In the genomic region with DNA sequence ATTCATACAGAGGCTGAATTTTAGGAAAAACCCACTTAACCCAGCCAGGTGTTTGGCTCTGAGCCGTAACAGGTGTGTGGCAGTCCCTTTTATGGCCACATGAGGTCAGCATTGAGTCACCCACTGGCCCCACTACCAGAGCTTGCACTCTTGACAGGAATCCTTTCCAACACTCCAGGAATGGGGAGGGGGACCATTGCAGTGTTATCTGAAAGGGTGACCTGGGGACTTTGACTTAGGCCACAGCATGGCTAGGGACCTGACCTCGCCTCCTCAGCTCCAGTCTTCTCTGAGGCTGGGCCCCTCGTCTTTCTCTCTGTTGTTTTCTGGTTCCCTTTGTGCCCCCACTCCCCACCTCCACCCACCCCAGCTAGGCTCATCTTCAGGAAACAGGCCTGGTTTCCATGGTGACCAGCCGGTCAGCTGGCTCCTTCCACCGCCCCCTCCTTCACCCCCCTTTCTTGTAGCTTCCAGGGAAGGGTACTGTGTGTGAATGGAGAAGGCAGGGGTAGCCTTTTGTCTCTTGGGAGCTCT, we compare ENCODE assay signal across 1 cellular context.
TF ChIP-seq lines count a peak whose summit lies in the region.

No MANE protein-coding gene starts in this region.

TF ChIP-seq in HEK293, 187 proteins besides CTCF, POLR2A, EP300 and RAD21 (continued from another document):
- TF ChIP-seq, protein P1, sequence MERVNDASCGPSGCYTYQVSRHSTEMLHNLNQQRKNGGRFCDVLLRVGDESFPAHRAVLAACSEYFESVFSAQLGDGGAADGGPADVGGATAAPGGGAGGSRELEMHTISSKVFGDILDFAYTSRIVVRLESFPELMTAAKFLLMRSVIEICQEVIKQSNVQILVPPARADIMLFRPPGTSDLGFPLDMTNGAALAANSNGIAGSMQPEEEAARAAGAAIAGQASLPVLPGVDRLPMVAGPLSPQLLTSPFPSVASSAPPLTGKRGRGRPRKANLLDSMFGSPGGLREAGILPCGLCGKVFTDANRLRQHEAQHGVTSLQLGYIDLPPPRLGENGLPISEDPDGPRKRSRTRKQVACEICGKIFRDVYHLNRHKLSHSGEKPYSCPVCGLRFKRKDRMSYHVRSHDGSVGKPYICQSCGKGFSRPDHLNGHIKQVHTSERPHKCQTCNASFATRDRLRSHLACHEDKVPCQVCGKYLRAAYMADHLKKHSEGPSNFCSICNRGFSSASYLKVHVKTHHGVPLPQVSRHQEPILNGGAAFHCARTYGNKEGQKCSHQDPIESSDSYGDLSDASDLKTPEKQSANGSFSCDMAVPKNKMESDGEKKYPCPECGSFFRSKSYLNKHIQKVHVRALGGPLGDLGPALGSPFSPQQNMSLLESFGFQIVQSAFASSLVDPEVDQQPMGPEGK (tag by site-specific recombination; IDR thresholded peaks at IDR 0.05) = 0 out of 2 replicates have a peak, but pooled peaks have one; percentile 42
- TF ChIP-seq GLI4 (tag by site-specific recombination; IDR thresholded peaks at IDR 0.05) (no peak), YY2 (tag by site-specific recombination; IDR thresholded peaks at IDR 0.05) (no peak), ZNF121 (tag by site-specific recombination; IDR thresholded peaks at IDR 0.05) (no peak), ZBTB20 (tag by site-specific recombination; IDR thresholded peaks at IDR 0.05) (no peak), ZNF146 (tag by site-specific recombination; IDR thresholded peaks at IDR 0.05) (no peak), ZNF433 (tag by site-specific recombination; IDR thresholded peaks at IDR 0.05; ENCODE audit: low read depth) (no peak), MEIS1 (CRISPR knock-in tag; IDR thresholded peaks at IDR 0.05; ENCODE audit: borderline replicate concordance) (no peak), KLF7 (tag by site-specific recombination; IDR thresholded peaks at IDR 0.05; ENCODE audit: borderline replicate concordance) (no peak), ZNF677 (tag by site-specific recombination; IDR thresholded peaks at IDR 0.05) (no peak), ZSCAN30 (tag by site-specific recombination; IDR thresholded peaks at IDR 0.05) (peak; percentile 64; the same call in 1 of the 2 replicates), ZNF311 (tag by site-specific recombination; IDR thresholded peaks at IDR 0.05; ENCODE audit: borderline replicate concordance) (no peak), YY1 (tag by site-specific recombination; IDR thresholded peaks at IDR 0.05) (no peak), ZNF341 (tag by site-specific recombination; IDR thresholded peaks at IDR 0.05; ENCODE audit: low read depth) (0 out of 2 replicates have a peak, but pooled peaks have one; percentile 10)
- TF ChIP-seq, protein P2, sequence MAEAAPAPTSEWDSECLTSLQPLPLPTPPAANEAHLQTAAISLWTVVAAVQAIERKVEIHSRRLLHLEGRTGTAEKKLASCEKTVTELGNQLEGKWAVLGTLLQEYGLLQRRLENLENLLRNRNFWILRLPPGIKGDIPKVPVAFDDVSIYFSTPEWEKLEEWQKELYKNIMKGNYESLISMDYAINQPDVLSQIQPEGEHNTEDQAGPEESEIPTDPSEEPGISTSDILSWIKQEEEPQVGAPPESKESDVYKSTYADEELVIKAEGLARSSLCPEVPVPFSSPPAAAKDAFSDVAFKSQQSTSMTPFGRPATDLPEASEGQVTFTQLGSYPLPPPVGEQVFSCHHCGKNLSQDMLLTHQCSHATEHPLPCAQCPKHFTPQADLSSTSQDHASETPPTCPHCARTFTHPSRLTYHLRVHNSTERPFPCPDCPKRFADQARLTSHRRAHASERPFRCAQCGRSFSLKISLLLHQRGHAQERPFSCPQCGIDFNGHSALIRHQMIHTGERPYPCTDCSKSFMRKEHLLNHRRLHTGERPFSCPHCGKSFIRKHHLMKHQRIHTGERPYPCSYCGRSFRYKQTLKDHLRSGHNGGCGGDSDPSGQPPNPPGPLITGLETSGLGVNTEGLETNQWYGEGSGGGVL (tag by site-specific recombination; IDR thresholded peaks at IDR 0.05) = no peak
- TF ChIP-seq, protein P3, sequence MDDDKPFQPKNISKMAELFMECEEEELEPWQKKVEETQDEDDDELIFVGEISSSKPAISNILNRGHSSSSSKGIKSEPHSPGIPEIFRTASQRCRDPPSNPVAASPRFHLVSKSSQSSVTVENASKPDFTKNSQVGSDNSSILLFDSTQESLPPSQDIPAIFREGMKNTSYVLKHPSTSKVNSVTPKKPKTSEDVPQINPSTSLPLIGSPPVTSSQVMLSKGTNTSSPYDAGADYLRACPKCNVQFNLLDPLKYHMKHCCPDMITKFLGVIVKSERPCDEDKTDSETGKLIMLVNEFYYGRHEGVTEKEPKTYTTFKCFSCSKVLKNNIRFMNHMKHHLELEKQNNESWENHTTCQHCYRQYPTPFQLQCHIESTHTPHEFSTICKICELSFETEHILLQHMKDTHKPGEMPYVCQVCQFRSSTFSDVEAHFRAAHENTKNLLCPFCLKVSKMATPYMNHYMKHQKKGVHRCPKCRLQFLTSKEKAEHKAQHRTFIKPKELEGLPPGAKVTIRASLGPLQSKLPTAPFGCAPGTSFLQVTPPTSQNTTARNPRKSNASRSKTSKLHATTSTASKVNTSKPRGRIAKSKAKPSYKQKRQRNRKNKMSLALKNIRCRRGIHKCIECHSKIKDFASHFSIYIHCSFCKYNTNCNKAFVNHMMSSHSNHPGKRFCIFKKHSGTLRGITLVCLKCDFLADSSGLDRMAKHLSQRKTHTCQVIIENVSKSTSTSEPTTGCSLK (tag by site-specific recombination; IDR thresholded peaks at IDR 0.05) = no peak
